In genomic region chr10:93859049-93859655, GRCh38 we compare ENCODE assay signal across 10 cellular contexts. TPM values are rescaled to one million over a fixed set of nuclear protein-coding genes. Genes with fewer than 3 reads are reported as not detected.
A peak's percentile ranks its signal among the peaks of the same experiment; 100 is the strongest.
DNase-seq lines count a peak whose midpoint lies in the region; ATAC-seq, FAIRE-seq and TF ChIP-seq lines count a peak whose summit lies in the region.
"Had no signal": no experiment of that assay in that cellular context is flagged by ENCODE, and none has a peak within 500 bp of the region (broad histone marks: within the 10 kb centered on the region; RNA-seq: fewer than 3 reads in every experiment).

No MANE protein-coding gene starts in this region.

- no peaks in the 10 kb centered on the region for H3K27me3 Mint-ChIP-seq in nephron progenitor cell (ENCODE audit: low read depth, poor library complexity)
- H3K27me3 Mint-ChIP-seq in natural killer cell treated with Interleukin-12 subunit alpha and Interleukin-12 subunit beta and Interleukin-15 and Interleukin-18, amount 100 ng/mL, for 72 hours: peaks cover 5 to 19% of the 10 kb centered on the region in 2 donors

- CTCF ChIA-PET in mammary epithelial cell (lab: Charles Lee; ENCODE audit: low non-redundant PET): interaction anchor here (0.6 kb wide), 1 partner anchor 216 kb away, joined by 4 read pairs; no protein-coding TSS in a partner anchor

- TF ChIP-seq POLR2A in lower leg skin (IDR thresholded peaks at IDR 0.05): no peak

- no peaks in the 10 kb centered on the region for H3K9me3 ChIP-seq in mammary epithelial cell (replicated peaks; ENCODE audit: insufficient read depth, low read length)

- DNase-seq in LoVo (ENCODE audit: low spot score) (peak; percentile 32), mammary epithelial cell (no peak), nephron progenitor cell (no peak), lower leg skin (ENCODE audit: low spot score in 2 of 2) (no peak), NCI-H226 (no peak)
- no peak for DNase-seq in natural killer cell treated with Interleukin-12 subunit alpha and Interleukin-12 subunit beta and Interleukin-15 and Interleukin-18, amount 100 ng/mL, for 72 hours (ENCODE audit: low spot score)
- DNase-seq: activated T-cell treated with anti-CD3 and anti-CD28 coated beads, Interleukin-2, amount 50 U/mL, for 4 hours; NCI-H446 treated with DMSO at 0.1 percent for 48 hours had no signal

- no peak overlapping the region for H3K9ac ChIP-seq in mammary epithelial cell (ENCODE audit: insufficient read depth, low read length)

- H3K4me2 ChIP-seq in mammary epithelial cell (ENCODE audit: insufficient read depth, low read depth, low read length): no peak overlapping the region

- H2AFZ ChIP-seq in mammary epithelial cell (ENCODE audit: low read depth, low read length): no peak overlapping the region

- FAIRE-seq in G401.6 (lab: Jason Lieb, UNC): peak; percentile 87

- no TSS peak for BruUV-seq in mammary epithelial cell (replicated peaks; lab: Mats Ljungman, UMichigan)

- H3K4me3 ChIP-seq in mammary epithelial cell (replicated peaks in 1 of 3; ENCODE audit: insufficient read depth in 1 of 3, low read depth in 2 of 3, low read length in 3 of 3) (no peak overlapping the region), lower leg skin (ENCODE audit: low read depth, poor library complexity, severe bottlenecking) (no peak overlapping the region)

- H3K4me1 ChIP-seq in mammary epithelial cell (ENCODE audit: insufficient read depth, low read length): no peaks in the 10 kb centered on the region

- H3K4me3 Mint-ChIP-seq in nephron progenitor cell: no peak overlapping the region
- no peak overlapping the region for H3K4me3 Mint-ChIP-seq in natural killer cell treated with Interleukin-12 subunit alpha and Interleukin-12 subunit beta and Interleukin-15 and Interleukin-18, amount 100 ng/mL, for 72 hours
- H3K4me3 Mint-ChIP-seq: activated T-cell treated with anti-CD3 and anti-CD28 coated beads, Interleukin-2, amount 50 U/mL, for 4 hours had no signal

- no peaks in the 10 kb centered on the region for H3K36me3 ChIP-seq in mammary epithelial cell (ENCODE audit: insufficient read depth, low read length)

- H3K27ac ChIP-seq in mammary epithelial cell (ENCODE audit: insufficient read depth, low read depth, low read length): no peak overlapping the region

- no peaks in the 10 kb centered on the region for H4K20me1 ChIP-seq in mammary epithelial cell (ENCODE audit: insufficient read depth, low read length)

- dilution Hi-C loops in mammary epithelial cell (cut with HindIII; ENCODE audit: low sequenced_read_pairs): loop anchor here (5.0 kb wide), 1 partner anchor 57 kb away; no protein-coding TSS in a partner anchor

- H3K4me1 Mint-ChIP-seq in nephron progenitor cell: peaks cover 5% of the 10 kb centered on the region
- H3K4me1 Mint-ChIP-seq in natural killer cell treated with Interleukin-12 subunit alpha and Interleukin-12 subunit beta and Interleukin-15 and Interleukin-18, amount 100 ng/mL, for 72 hours (ENCODE audit: low read depth in 2 of 2): no peaks in the 10 kb centered on the region

- no peaks in the 10 kb centered on the region for H3K79me2 ChIP-seq in mammary epithelial cell (ENCODE audit: insufficient read depth, low read length)

- intact Hi-C loops in mammary epithelial cell (cut with micrococcal nuclease) (loop anchor here (1.0 to 5.0 kb wide), 3 partner anchors 38 to 317 kb away; partner anchors contain the start of gene FRA10AC1), lower leg skin (cut with DNase I; ENCODE audit: low total_unique reads) (no loop called here)

- no peak for ATAC-seq in natural killer cell treated with Interleukin-12 subunit alpha and Interleukin-12 subunit beta and Interleukin-15 and Interleukin-18, amount 100 ng/mL, for 72 hours
- no peak for ATAC-seq in HG03342 (IDR thresholded peaks at IDR 0.05; ENCODE audit: unreplicated experiment)
- ATAC-seq: activated T-cell treated with anti-CD3 and anti-CD28 coated beads, Interleukin-2, amount 50 U/mL, for 4 hours had no signal

- in situ Hi-C loops in mammary epithelial cell (cut with MboI; ENCODE audit: low sequenced_read_pairs in 2 of 2): no loop called here

- 17% methylated on average over 3 of the region's 3 CpGs for WGBS in mammary epithelial cell (ENCODE audit: low coverage, missing lambda C conversion rate)
- 32 to 35% methylated on average over 3 of the region's 3 CpGs for WGBS in lower leg skin, 2 donors

- no peaks in the 10 kb centered on the region for H3K36me3 Mint-ChIP-seq in nephron progenitor cell (ENCODE audit: low read depth)
- no peaks in the 10 kb centered on the region for H3K36me3 Mint-ChIP-seq in natural killer cell treated with Interleukin-12 subunit alpha and Interleukin-12 subunit beta and Interleukin-15 and Interleukin-18, amount 100 ng/mL, for 72 hours

- no peak overlapping the region for H3K27ac Mint-ChIP-seq in nephron progenitor cell
- H3K27ac Mint-ChIP-seq in natural killer cell treated with Interleukin-12 subunit alpha and Interleukin-12 subunit beta and Interleukin-15 and Interleukin-18, amount 100 ng/mL, for 72 hours: no peak overlapping the region

- peaks cover 3% of the 10 kb centered on the region for H3K27me3 ChIP-seq in mammary epithelial cell (ENCODE audit: insufficient read depth, low read length)

- TF ChIP-seq CTCF in mammary epithelial cell (conservative IDR thresholded peaks at IDR 0.05 in 1 of 2, IDR thresholded peaks at IDR 0.05 in 1 of 2; ENCODE audit: extremely low read depth in 1 of 2, insufficient read depth in 1 of 2, low read depth in 1 of 2, low read length in 2 of 2) (peak; percentile 22 to 40), nephron progenitor cell (IDR thresholded peaks at IDR 0.05) (peak; percentile 11), lower leg skin (IDR thresholded peaks at IDR 0.05) (no peak)

- peaks cover 19% of the 10 kb centered on the region for H3K9me3 Mint-ChIP-seq in nephron progenitor cell
- H3K9me3 Mint-ChIP-seq in natural killer cell treated with Interleukin-12 subunit alpha and Interleukin-12 subunit beta and Interleukin-15 and Interleukin-18, amount 100 ng/mL, for 72 hours: no peaks in the 10 kb centered on the region
- H3K9me3 Mint-ChIP-seq: activated T-cell treated with anti-CD3 and anti-CD28 coated beads, Interleukin-2, amount 50 U/mL, for 4 hours had no signal

RNA-seq across cellular contexts. Expression of gene SLC35G1, which starts 34.6 kb away (rescaled TPM):
- 1 to 10 TPM; 4.7 to 5.3 TPM for total RNA-seq in mammary epithelial cell
- 3.9 TPM for polyA plus RNA-seq in mammary epithelial cell
- 4.2 TPM for polyA minus RNA-seq in mammary epithelial cell
- 1 to 10 TPM; 2.0 to 3.8 TPM for total RNA-seq in natural killer cell treated with Interleukin-12 subunit alpha and Interleukin-12 subunit beta and Interleukin-15 and Interleukin-18, amount 100 ng/mL, for 72 hours
- total RNA-seq in lower leg skin: 1 to 10 TPM; 2.6 to 6.2 (median 4.3) TPM

Comparison
In these comparisons a context has a peak if more than half of its experiments do, and no peak if none do; other contexts are left out.
1. CTCF ChIP-seq: peak in mammary epithelial cell (2 of 2) and nephron progenitor cell (single experiment); none in lower leg skin (0 of 3).